Comparison of ENCODE assay signal across 10 cellular contexts in genomic region chr11:76579047-76579751, GRCh38.
A peak's percentile ranks its signal among the peaks of the same experiment; 100 is the strongest.
DNase-seq lines count a peak whose midpoint lies in the region; ATAC-seq, FAIRE-seq and TF ChIP-seq lines count a peak whose summit lies in the region.
"Had no signal": no experiment of that assay in that cellular context is flagged by ENCODE, and none has a peak within 500 bp of the region (broad histone marks: within the 10 kb centered on the region; RNA-seq: fewer than 3 reads in every experiment).

No MANE protein-coding gene starts in this region.

- ATAC-seq in GM18870 (IDR thresholded peaks at IDR 0.05; ENCODE audit: unreplicated experiment), result no peak
- no peak for ATAC-seq in HG03378 (IDR thresholded peaks at IDR 0.05; ENCODE audit: unreplicated experiment)

- H3K4me1 ChIP-seq in HUES48 (ENCODE audit: control insufficient read depth, insufficient read depth, low read length) (peaks cover 7% of the 10 kb centered on the region; the same call in 1 of the 2 replicates), keratinocyte (ENCODE audit: control insufficient read depth, extremely low read depth, insufficient read depth, low read length) (peaks cover 25% of the 10 kb centered on the region), smooth muscle cell (ENCODE audit: low read depth) (peaks cover 21% of the 10 kb centered on the region)

- H3K4me2 ChIP-seq in keratinocyte (ENCODE audit: control insufficient read depth, extremely low read depth, insufficient read depth, low read depth, low read length) (peak overlapping the region; percentile 76), smooth muscle cell (peak overlapping the region; percentile 64)

- dilution Hi-C loops in keratinocyte (cut with MboI; ENCODE audit: extremely low pct_ligation_motif_present, low sequenced_read_pairs), result no loop called here

- TF ChIP-seq CTCF in choroid plexus epithelial cell (conservative IDR thresholded peaks at IDR 0.05; ENCODE audit: low read depth, low read length) (peak; percentile 74), keratinocyte (optimal IDR thresholded peaks at IDR 0.05 in 1 of 3, IDR thresholded peaks at IDR 0.05 in 1 of 3, conservative IDR thresholded peaks at IDR 0.05 in 1 of 3; ENCODE audit: extremely low read depth in 1 of 3, insufficient read depth in 2 of 3, low read length in 3 of 3) (peak in 1 of 3 experiments; percentile 18), smooth muscle cell (IDR thresholded peaks at IDR 0.05; ENCODE audit: borderline replicate concordance, insufficient read depth, poor library complexity, severe bottlenecking) (peak; percentile 44)

- WGBS in smooth muscle cell (ENCODE audit: low lambda C conversion rate), result 23% methylated on average over 19 of the region's 19 CpGs

- H3K27ac ChIP-seq in HUES48 (ENCODE audit: low read depth, low read length) (peak overlapping the region; percentile 14), keratinocyte (ENCODE audit: control insufficient read depth, insufficient read depth, low read length) (no peak overlapping the region), smooth muscle cell (ENCODE audit: low read depth) (peak overlapping the region; percentile 96)
- H3K27ac ChIP-seq: PC-9 had no signal

- H3K9me3 ChIP-seq in HUES48 (ENCODE audit: control insufficient read depth, insufficient read depth, low read length), result no peaks in the 10 kb centered on the region
- H3K9me3 ChIP-seq in keratinocyte (ENCODE audit: control insufficient read depth, low read depth, low read length), result no peaks in the 10 kb centered on the region
- H3K9me3 ChIP-seq in smooth muscle cell (replicated peaks; ENCODE audit: low read depth), result no peaks in the 10 kb centered on the region

- H4K20me1 ChIP-seq in keratinocyte (ENCODE audit: control insufficient read depth, extremely low read depth, insufficient read depth, low read length) (no peaks in the 10 kb centered on the region), smooth muscle cell (ENCODE audit: low read depth) (no peaks in the 10 kb centered on the region)

- DNase-seq in choroid plexus epithelial cell (ENCODE audit: low read depth) (peak; percentile 81), keratinocyte (ENCODE audit: low read depth, low spot score) (no peak), smooth muscle cell (lab: John Stamatoyannopoulos, UW; ENCODE audit: unreplicated experiment) (no peak), UCSD-AML1 (lab: John Stamatoyannopoulos, UW; ENCODE audit: unreplicated experiment) (no peak), NCI-H2081 (lab: John Stamatoyannopoulos, UW) (no peak)
- DNase-seq: activated CD8-positive, alpha-beta memory T cell treated with anti-CD3 and anti-CD28 coated beads, Interleukin-2, amount 50 U/mL, for 4 hours; PC-9 had no signal

- H3K79me2 ChIP-seq in keratinocyte (ENCODE audit: control insufficient read depth, insufficient read depth, low read length) (no peaks in the 10 kb centered on the region), smooth muscle cell (ENCODE audit: low read depth) (no peaks in the 10 kb centered on the region)

- H3K27me3 ChIP-seq in HUES48 (ENCODE audit: control insufficient read depth, insufficient read depth, low read length) (no peaks in the 10 kb centered on the region), keratinocyte (ENCODE audit: control insufficient read depth, extremely low read depth, insufficient read depth, low read length) (no peaks in the 10 kb centered on the region), smooth muscle cell (ENCODE audit: low read depth) (no peaks in the 10 kb centered on the region)

- H3K36me3 ChIP-seq in HUES48 (ENCODE audit: control insufficient read depth, insufficient read depth, low read length), result no peaks in the 10 kb centered on the region
- H3K36me3 ChIP-seq in keratinocyte (ENCODE audit: control insufficient read depth in 2 of 2, extremely low read depth in 1 of 2, insufficient read depth in 2 of 2, low read length in 2 of 2), result no peaks in the 10 kb centered on the region
- no peaks in the 10 kb centered on the region for H3K36me3 ChIP-seq in smooth muscle cell (ENCODE audit: low read depth)

- H3K9ac ChIP-seq in HUES48 (ENCODE audit: low read depth, low read length) (no peak overlapping the region), keratinocyte (ENCODE audit: control insufficient read depth, extremely low read depth, insufficient read depth, low read length) (no peak overlapping the region), smooth muscle cell (ENCODE audit: low read depth) (peak overlapping the region; percentile 81)

- no peaks in the 10 kb centered on the region for H3K9me1 ChIP-seq in keratinocyte (ENCODE audit: control insufficient read depth, extremely low read depth, insufficient read depth, low read length)

- FAIRE-seq in keratinocyte (lab: Jason Lieb, UNC), result no peak

- H3K4me3 ChIP-seq in HUES48 (ENCODE audit: low read depth, low read length) (no peak overlapping the region), choroid plexus epithelial cell (ENCODE audit: low read depth, low read length) (no peak overlapping the region), keratinocyte (ENCODE audit: control insufficient read depth in 2 of 3, extremely low read depth in 1 of 3, insufficient read depth in 2 of 3, low read depth in 1 of 3, low read length in 3 of 3) (no peak overlapping the region), smooth muscle cell (no peak overlapping the region)
- H3K4me3 ChIP-seq: PC-9 had no signal

- H2AFZ ChIP-seq in keratinocyte (ENCODE audit: control insufficient read depth, low read length), result peak overlapping the region; percentile 77
- peak overlapping the region; percentile 4 for H2AFZ ChIP-seq in smooth muscle cell (ENCODE audit: low read depth)
- H2AFZ ChIP-seq: PC-9 had no signal

- H3F3A ChIP-seq in smooth muscle cell (ENCODE audit: low read depth), result peaks cover 17% of the 10 kb centered on the region
